In genomic region chr12:132118876-132119275, GRCh38 we compare ENCODE assay signal across 23 cellular contexts.
"Had no signal": no experiment of that assay in that cellular context is flagged by ENCODE, and none has a peak within 500 bp of the region (broad histone marks: within the 10 kb centered on the region; RNA-seq: fewer than 3 reads in every experiment).

No MANE protein-coding gene starts in this region.

- H3K27ac ChIP-seq: coronary artery, gastrocnemius medialis, heart right ventricle, left ventricle myocardium inferior, parathyroid adenoma, psoas muscle, skin epidermis, thoracic aorta, transverse colon had no signal

- H3K79me2 ChIP-seq: parathyroid adenoma had no signal

- H3K4me3 Mint-ChIP-seq: immature natural killer cell; naive B cell; nephron; stimulated activated naive B cell treated with anti-CD40 and anti-IgM and Interleukin-4, amounts not matched to agents 10 μg/mL and 1 μg/mL and 100 μg/mL, for 72 hours; stimulated activated naive CD8-positive, alpha-beta T cell treated with anti-CD3 and anti-CD28 coated beads, Interleukin-15, amount 100 ng/mL, for 72 hours had no signal

- H3K9ac ChIP-seq: parathyroid adenoma had no signal

- H3K27me3 ChIP-seq: gastrocnemius medialis, heart right ventricle, transverse colon had no signal

- H3K4me3 ChIP-seq: coronary artery, gastrocnemius medialis, heart right ventricle, left ventricle myocardium inferior, lung, psoas muscle, skin epidermis, thoracic aorta, transverse colon had no signal

- DNase-seq: effector CD4-positive, alpha-beta T cell; gastrocnemius medialis; heart right ventricle; immature natural killer cell; left ventricle myocardium inferior; mesenchymal stem cell; naive B cell; psoas muscle; retina; stimulated activated CD4-positive, alpha-beta T cell treated with anti-CD3 and anti-CD28 coated beads, Interleukin-2, amount 100 ng/mL, for 24 hours; stimulated activated CD4-positive, alpha-beta T cell treated with anti-CD3 and anti-CD28 coated beads, Interleukin-4, amount 100 ng/mL, for 4 hours; stimulated activated naive B cell treated with anti-CD40 and anti-IgM and Interleukin-4, amounts not matched to agents 10 μg/mL and 1 μg/mL and 100 μg/mL, for 72 hours; stimulated activated naive CD8-positive, alpha-beta T cell treated with anti-CD3 and anti-CD28 coated beads, Interleukin-15, amount 100 ng/mL, for 72 hours; transverse colon had no signal

- H3K27ac Mint-ChIP-seq: immature natural killer cell; nephron; stimulated activated naive CD8-positive, alpha-beta T cell treated with anti-CD3 and anti-CD28 coated beads, Interleukin-15, amount 100 ng/mL, for 72 hours had no signal

- FAIRE-seq: endometrium, keratinocyte had no signal

- H2AFZ ChIP-seq: parathyroid adenoma had no signal

- H3K9me3 ChIP-seq: gastrocnemius medialis, heart right ventricle, left ventricle myocardium inferior, psoas muscle, thoracic aorta, transverse colon had no signal

- H3K27me3 Mint-ChIP-seq: naive B cell; stimulated activated naive B cell treated with anti-CD40 and anti-IgM and Interleukin-4, amounts not matched to agents 10 μg/mL and 1 μg/mL and 100 μg/mL, for 72 hours; stimulated activated naive CD8-positive, alpha-beta T cell treated with anti-CD3 and anti-CD28 coated beads, Interleukin-15, amount 100 ng/mL, for 72 hours had no signal

- H3K9me3 Mint-ChIP-seq: immature natural killer cell; naive B cell; nephron; stimulated activated naive B cell treated with anti-CD40 and anti-IgM and Interleukin-4, amounts not matched to agents 10 μg/mL and 1 μg/mL and 100 μg/mL, for 72 hours; stimulated activated naive CD8-positive, alpha-beta T cell treated with anti-CD3 and anti-CD28 coated beads, Interleukin-15, amount 100 ng/mL, for 72 hours had no signal

- H3K4me1 ChIP-seq: gastrocnemius medialis, heart right ventricle, left ventricle myocardium inferior, parathyroid adenoma, psoas muscle, transverse colon had no signal

- ATAC-seq: gastrocnemius medialis; psoas muscle; sciatic nerve; stimulated activated naive B cell treated with anti-CD40 and anti-IgM and Interleukin-4, amounts not matched to agents 10 μg/mL and 1 μg/mL and 100 μg/mL, for 72 hours; stimulated activated naive CD8-positive, alpha-beta T cell treated with anti-CD3 and anti-CD28 coated beads, Interleukin-15, amount 100 ng/mL, for 72 hours had no signal

- H3K4me1 Mint-ChIP-seq: nephron; stimulated activated naive B cell treated with anti-CD40 and anti-IgM and Interleukin-4, amounts not matched to agents 10 μg/mL and 1 μg/mL and 100 μg/mL, for 72 hours; stimulated activated naive CD8-positive, alpha-beta T cell treated with anti-CD3 and anti-CD28 coated beads, Interleukin-15, amount 100 ng/mL, for 72 hours had no signal
